Comparison of ENCODE assay signal across 8 cellular contexts in the genomic region with DNA sequence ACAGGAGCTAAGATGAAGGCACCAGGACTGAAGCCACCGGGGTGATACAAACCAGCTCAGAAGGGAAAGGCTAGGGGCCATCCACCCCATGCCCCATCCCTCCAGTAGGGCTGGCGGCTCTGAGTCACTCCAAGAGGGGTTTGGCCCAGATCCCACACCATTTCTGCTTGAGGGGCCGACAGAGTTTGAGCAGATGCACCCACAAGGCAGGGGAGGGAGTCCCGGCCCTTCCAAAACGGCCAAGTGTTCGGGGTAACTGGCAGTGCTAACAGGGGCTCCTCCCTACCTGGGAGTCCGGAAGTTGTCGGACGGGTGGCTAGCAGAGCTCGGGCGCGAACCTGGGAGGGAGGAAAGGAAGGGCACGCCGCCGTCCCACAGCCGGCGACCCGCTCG. TPM values are rescaled to one million over a fixed set of nuclear protein-coding genes. Genes with fewer than 3 reads are reported as not detected.
DNase-seq lines count a peak whose midpoint lies in the region; ATAC-seq, FAIRE-seq and TF ChIP-seq lines count a peak whose summit lies in the region.

No MANE protein-coding gene starts in this region.

- FAIRE-seq in GM12892 (lab: Jason Lieb, UNC) = no peak

- H3K4me3 ChIP-seq in left ventricle myocardium inferior = peak overlapping the region; percentile 78

- peak; percentile 17 for ATAC-seq in GM21447 (IDR thresholded peaks at IDR 0.05; ENCODE audit: unreplicated experiment)
- ATAC-seq in sciatic nerve = no peak

- peaks cover under 1% of the 10 kb centered on the region for H3K36me3 ChIP-seq in left ventricle myocardium inferior

- TF ChIP-seq POLR2A in GM12892 (IDR thresholded peaks at IDR 0.05; ENCODE audit: low read depth, low read length) = no peak

- DNase-seq in ELF-1 (ENCODE audit: low read depth, low spot score) (peak; percentile 42), left ventricle myocardium inferior (no peak), sciatic nerve (ENCODE audit: low spot score) (peak; percentile 66), GM12892 (ENCODE audit: insufficient read length) (no peak), NCI-H128 (lab: John Stamatoyannopoulos, UW; ENCODE audit: unreplicated experiment) (no peak)

- H3K4me1 Mint-ChIP-seq in IgD-negative memory B cell = peaks cover 5 to 12% (median 9%) of the 10 kb centered on the region in 3 donors
- H3K4me1 Mint-ChIP-seq in activated naive CD4-positive, alpha-beta T cell treated with anti-CD3 and anti-CD28 coated beads, Interleukin-2, amount 50 U/mL, for 24 hours = peaks cover 20% of the 10 kb centered on the region

- H3K27ac Mint-ChIP-seq in IgD-negative memory B cell = peak overlapping the region; percentile 58 to 91 (median 87)
- peak overlapping the region; percentile 65 for H3K27ac Mint-ChIP-seq in activated naive CD4-positive, alpha-beta T cell treated with anti-CD3 and anti-CD28 coated beads, Interleukin-2, amount 50 U/mL, for 24 hours

- peak overlapping the region; percentile 95 for H3K27ac ChIP-seq in left ventricle myocardium inferior (replicated peaks)

- H3K27me3 Mint-ChIP-seq in IgD-negative memory B cell = peaks cover 1% of the 10 kb centered on the region
- no peaks in the 10 kb centered on the region for H3K27me3 Mint-ChIP-seq in activated naive CD4-positive, alpha-beta T cell treated with anti-CD3 and anti-CD28 coated beads, Interleukin-2, amount 50 U/mL, for 24 hours

- H3K9me3 ChIP-seq in left ventricle myocardium inferior (replicated peaks) = no peaks in the 10 kb centered on the region

- intact Hi-C loops in left ventricle myocardium inferior (cut with micrococcal nuclease) (no loop called here), sciatic nerve (cut with DNase I) (no loop called here)

- H3K9me3 Mint-ChIP-seq in IgD-negative memory B cell = no peaks in the 10 kb centered on the region
- no peaks in the 10 kb centered on the region for H3K9me3 Mint-ChIP-seq in activated naive CD4-positive, alpha-beta T cell treated with anti-CD3 and anti-CD28 coated beads, Interleukin-2, amount 50 U/mL, for 24 hours

- H3K4me1 ChIP-seq in left ventricle myocardium inferior = peaks cover 38% of the 10 kb centered on the region

- peak overlapping the region; percentile 87 to 96 (median 94) for H3K4me3 Mint-ChIP-seq in IgD-negative memory B cell
- peak overlapping the region; percentile 89 for H3K4me3 Mint-ChIP-seq in activated naive CD4-positive, alpha-beta T cell treated with anti-CD3 and anti-CD28 coated beads, Interleukin-2, amount 50 U/mL, for 24 hours

- no peak for TF ChIP-seq CTCF in left ventricle myocardium inferior (IDR thresholded peaks at IDR 0.05; ENCODE audit: borderline replicate concordance)

- H3K36me3 Mint-ChIP-seq in IgD-negative memory B cell = no peaks in the 10 kb centered on the region
- H3K36me3 Mint-ChIP-seq in activated naive CD4-positive, alpha-beta T cell treated with anti-CD3 and anti-CD28 coated beads, Interleukin-2, amount 50 U/mL, for 24 hours = no peaks in the 10 kb centered on the region

- no peaks in the 10 kb centered on the region for H3K27me3 ChIP-seq in left ventricle myocardium inferior (ENCODE audit: low read depth)

RNA-seq across cellular contexts. Expression of a gene that starts 0.4 kb away (rescaled TPM):
- 54.9 TPM for polyA plus RNA-seq in IgD-negative memory B cell
- 10.4 TPM for total RNA-seq in left ventricle myocardium inferior
- 17.7 TPM for total RNA-seq in sciatic nerve
- 5.6 TPM for polyA plus RNA-seq in GM12892 (2012; ENCODE audit: missing spikeins)

RNA-seq across cellular contexts. Expression of a gene that starts 3.6 kb away (rescaled TPM):
- polyA plus RNA-seq in IgD-negative memory B cell = 41.4 TPM
- total RNA-seq in left ventricle myocardium inferior (60.2 TPM), sciatic nerve (29.4 TPM)
- 20.3 TPM for polyA plus RNA-seq in GM12892 (2012; ENCODE audit: missing spikeins)

RNA-seq across cellular contexts. Expression of a gene that starts 10.9 kb away (rescaled TPM):
- 51.7 TPM for polyA plus RNA-seq in IgD-negative memory B cell
- 18.0 TPM for total RNA-seq in left ventricle myocardium inferior
- total RNA-seq in sciatic nerve = 10.6 TPM
- 20.1 TPM for polyA plus RNA-seq in GM12892 (2012; ENCODE audit: missing spikeins)

RNA-seq across cellular contexts. Expression of a gene that starts 26.0 kb away (rescaled TPM):
- polyA plus RNA-seq in IgD-negative memory B cell = 23.6 TPM
- total RNA-seq in left ventricle myocardium inferior (52.0 TPM), sciatic nerve (40.3 TPM)
- 9.8 TPM for polyA plus RNA-seq in GM12892 (2012; ENCODE audit: missing spikeins)

RNA-seq across cellular contexts. Expression of a gene that starts 31.9 kb away (rescaled TPM):
- 2.7 TPM for polyA plus RNA-seq in IgD-negative memory B cell
- total RNA-seq in left ventricle myocardium inferior (16.6 TPM), sciatic nerve (73.0 TPM)
- 25.0 TPM for polyA plus RNA-seq in GM12892 (2012; ENCODE audit: missing spikeins)

Comparison
In these comparisons a context has a peak if more than half of its experiments do, and no peak if none do; other contexts are left out.
1. DNase-seq: peak in ELF-1 (single experiment) and sciatic nerve (single experiment); none in left ventricle myocardium inferior (single experiment), GM12892 (single experiment) and NCI-H128 (single experiment).